In genomic region chr17:50719144-50719923, GRCh38 we compare ENCODE assay signal across 1 cellular context.
TF ChIP-seq lines count a peak whose summit lies in the region.

Gene LUC7L3, plus strand, starts transcription at chr17:50719603. Its CDS starts 130 bp downstream, at chr17:50719733.

TF ChIP-seq in K562, 482 proteins besides CTCF, POLR2A, EP300 and RAD21 (continued from another document and continues in another):
- TF ChIP-seq POLR3A (IDR thresholded peaks at IDR 0.05; ENCODE audit: borderline replicate concordance, extremely low read depth, insufficient read depth, insufficient read length) (no peak), ZNF324 (CRISPR knock-in tag; IDR thresholded peaks at IDR 0.05) (no peak), CREB3 (tag; conservative IDR thresholded peaks at IDR 0.05; ENCODE audit: low read depth) (peak; percentile 84), ZSCAN29 (IDR thresholded peaks at IDR 0.05) (no peak), ZNF518B (CRISPR knock-in tag; IDR thresholded peaks at IDR 0.05) (no peak), NCOA1 (IDR thresholded peaks at IDR 0.05; ENCODE audit: low read depth) (no peak), ZNF224 (CRISPR knock-in tag; IDR thresholded peaks at IDR 0.05) (no peak), FOXA3 (CRISPR knock-in tag; conservative IDR thresholded peaks at IDR 0.05 in 1 of 2, IDR thresholded peaks at IDR 0.05 in 1 of 2) (peak in 1 of 2 experiments; percentile 60; a peak in 2 of 4 replicates), SNIP1 (IDR thresholded peaks at IDR 0.05; ENCODE audit: low read depth) (no peak), ZFP36 (IDR thresholded peaks at IDR 0.05; ENCODE audit: low read depth, low read length, partially characterized antibody) (no peak), MXI1 (IDR thresholded peaks at IDR 0.05; ENCODE audit: low read depth, low read length) (no peak), UBTF (IDR thresholded peaks at IDR 0.05; ENCODE audit: borderline replicate concordance in 1 of 2, low read depth in 2 of 2, low read length in 2 of 2) (peak; percentile 49 to 69; a peak in 1 of 4 replicates), HMGN3 (IDR thresholded peaks at IDR 0.05; ENCODE audit: borderline replicate concordance, extremely low read depth, insufficient read length, low read depth, low read length) (peak; percentile 87), MYC (IDR thresholded peaks at IDR 0.05; ENCODE audit: low read depth, low read length) (peak; percentile 92), MYC (CRISPR knock-in tag; IDR thresholded peaks at IDR 0.05; ENCODE audit: borderline replicate concordance, low read depth) (peak; percentile 68; the same call in 1 of the 2 replicates), CHD4 (IDR thresholded peaks at IDR 0.05; ENCODE audit: insufficient read depth, insufficient replicate concordance, low read depth, low read length, poor library complexity, severe bottlenecking) (no peak), ARID4B (CRISPR knock-in tag; IDR thresholded peaks at IDR 0.05) (peak; percentile 96), KAT7 (CRISPR knock-in tag; IDR thresholded peaks at IDR 0.05; ENCODE audit: borderline replicate concordance) (0 out of 2 replicates have a peak, but pooled peaks have one; percentile 71), ZNF316 (IDR thresholded peaks at IDR 0.05) (peak; percentile 23; the same call in 1 of the 2 replicates), OTX1 (CRISPR knock-in tag; IDR thresholded peaks at IDR 0.05) (no peak), FOS (IDR thresholded peaks at IDR 0.05; ENCODE audit: extremely low read depth, insufficient read length) (no peak), RERE (CRISPR knock-in tag; IDR thresholded peaks at IDR 0.05; ENCODE audit: borderline replicate concordance) (no peak), ZBTB34 (CRISPR knock-in tag; IDR thresholded peaks at IDR 0.05) (no peak), HDAC8 (tag; IDR thresholded peaks at IDR 0.05) (no peak; the same call in 1 of the 2 replicates), MAZ (CRISPR knock-in tag; conservative IDR thresholded peaks at IDR 0.05 in 1 of 2, IDR thresholded peaks at IDR 0.05 in 1 of 2) (peak; percentile 73 to 88; a peak in 2 of 4 replicates), NFXL1 (CRISPR knock-in tag; IDR thresholded peaks at IDR 0.05) (no peak), NFATC3 (IDR thresholded peaks at IDR 0.05) (no peak), SNAPC5 (CRISPR knock-in tag; IDR thresholded peaks at IDR 0.05) (no peak), CEBPG (CRISPR knock-in tag; IDR thresholded peaks at IDR 0.05) (peak; percentile 40; the same call in 1 of the 2 replicates), CEBPG (tag; conservative IDR thresholded peaks at IDR 0.05 in 1 of 2, IDR thresholded peaks at IDR 0.05 in 1 of 2) (no peak), ZNF830 (CRISPR knock-in tag; IDR thresholded peaks at IDR 0.05) (peak; percentile 62; the same call in 1 of the 2 replicates), CGGBP1 (CRISPR knock-in tag; IDR thresholded peaks at IDR 0.05) (no peak; the same call in 1 of the 2 replicates), RBM22 (IDR thresholded peaks at IDR 0.05; ENCODE audit: low read depth, low read length, poor library complexity, severe bottlenecking) (peak; percentile 78)
